27 cellular contexts compared by ENCODE assay signal in the genomic region with DNA sequence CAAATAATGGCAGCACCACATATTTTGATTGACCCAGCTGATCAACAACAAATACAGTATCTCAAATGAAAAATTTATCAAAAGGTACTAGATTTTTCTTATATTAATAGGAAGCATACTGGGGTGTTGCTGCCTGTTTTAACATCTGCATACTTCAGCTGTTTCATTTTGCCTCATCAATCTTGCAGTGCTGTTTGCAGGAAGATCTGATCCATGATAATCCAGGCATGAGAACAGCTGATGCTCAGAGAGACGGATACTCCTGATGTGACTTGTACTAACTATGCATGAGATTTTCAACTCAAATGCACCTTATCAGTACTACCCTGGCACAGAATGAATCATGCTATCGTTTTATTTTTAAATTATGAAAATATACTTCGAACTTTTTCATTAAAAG.
"Had no signal": no experiment of that assay in that cellular context is flagged by ENCODE, and none has a peak within 500 bp of the region (broad histone marks: within the 10 kb centered on the region; RNA-seq: fewer than 3 reads in every experiment).

No MANE protein-coding gene starts in this region.

- DNase-seq: activated CD4-positive, alpha-beta memory T cell treated with anti-CD3 and anti-CD28 coated beads, Interleukin-2, amount 10 ng/mL, durations not matched to agents 7 days and 5 days; activated CD4-positive, alpha-beta T cell treated with anti-CD3 and anti-CD28 coated beads for 1 hour; activated CD4-positive, alpha-beta T cell treated with anti-CD3 and anti-CD28 coated beads for 4 hours; activated CD4-positive, alpha-beta T cell treated with anti-CD3 and anti-CD28 coated beads, Interleukin-2, amount 10 ng/mL, durations not matched to agents 7 days and 5 days; activated CD4-positive, alpha-beta T cell treated with anti-CD3 and anti-CD28 coated beads, Interleukin-2, amount 50 U/mL, for 4 hours; activated CD8-positive, alpha-beta memory T cell treated with anti-CD3 and anti-CD28 coated beads, Interleukin-2, amount 50 U/mL, for 48 hours; activated gamma-delta T cell; activated naive CD4-positive, alpha-beta T cell; activated naive CD4-positive, alpha-beta T cell treated with anti-CD3 and anti-CD28 coated beads, Interleukin-2, amount 10 ng/mL, durations not matched to agents 7 days and 5 days; activated naive CD8-positive, alpha-beta T cell treated with anti-CD3 and anti-CD28 coated beads, Interleukin-2, amount 10 ng/mL, durations not matched to agents 7 days and 5 days; activated T-cell treated with anti-CD3 and anti-CD28 coated beads for 4 hours; activated T-cell treated with anti-CD3 and anti-CD28 coated beads, Interleukin-2, amount 50 U/mL, for 24 hours; activated T-cell treated with anti-CD3 and anti-CD28 coated beads, Interleukin-2, amount 50 U/mL, for 72 hours; amniotic stem cell; anterior cingulate cortex; brain microvascular endothelial cell; dorsolateral prefrontal cortex; effector memory CD4-positive, alpha-beta T cell; endodermal cell; foreskin fibroblast; head of caudate nucleus; T-helper 2 cell had no signal

- H3K36me3 ChIP-seq: brain microvascular endothelial cell had no signal

- H3K4me3 ChIP-seq: coronary artery, dorsolateral prefrontal cortex had no signal

- H3K27me3 ChIP-seq: brain microvascular endothelial cell had no signal

- ATAC-seq: activated naive CD4-positive, alpha-beta T cell treated with anti-CD3 and anti-CD28 coated beads, Interleukin-2, amount 50 U/mL, for 72 hours; activated T-cell treated with anti-CD3 and anti-CD28 coated beads, Interleukin-2, amount 50 U/mL, for 72 hours; esophagus mucosa; WTC11 had no signal

- H3K27ac ChIP-seq: brain microvascular endothelial cell, coronary artery, dorsolateral prefrontal cortex, VCaP had no signal
